10 cellular contexts compared by ENCODE assay signal in the genomic region with DNA sequence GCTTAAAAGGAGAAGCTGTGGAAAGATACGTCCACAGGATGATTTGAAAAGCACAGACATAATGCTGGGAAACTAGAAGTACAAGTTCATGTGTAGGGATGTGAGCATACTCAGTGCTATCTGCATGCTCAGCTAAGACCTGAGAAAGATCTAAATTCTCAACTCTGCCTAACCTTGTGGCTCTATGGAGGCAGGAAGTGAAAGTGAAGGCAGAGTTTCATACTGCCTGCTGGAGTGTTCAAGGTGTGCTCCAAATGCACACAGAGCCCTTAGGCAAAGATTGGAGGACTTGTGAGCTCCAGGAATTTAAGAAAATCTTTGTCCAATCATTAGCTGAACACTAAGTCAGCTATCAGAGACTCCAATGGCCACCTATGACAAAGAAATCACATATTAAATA.
A peak's percentile ranks its signal among the peaks of the same experiment; 100 is the strongest.
DNase-seq lines count a peak whose midpoint lies in the region; ATAC-seq and TF ChIP-seq lines count a peak whose summit lies in the region.
"Had no signal": no experiment of that assay in that cellular context is flagged by ENCODE, and none has a peak within 500 bp of the region (broad histone marks: within the 10 kb centered on the region; RNA-seq: fewer than 3 reads in every experiment).

No MANE protein-coding gene starts in this region.

- H3K9me3 Mint-ChIP-seq in activated B cell treated with CpG ODN at 0.5 μM for 24 hours, result peaks cover 10% of the 10 kb centered on the region

- H3K79me2 ChIP-seq in DOHH2 (ENCODE audit: control insufficient read depth, low read length), result no peaks in the 10 kb centered on the region

- peaks cover 8% of the 10 kb centered on the region for H3K9me3 ChIP-seq in DOHH2 (ENCODE audit: control insufficient read depth, insufficient read depth, low read length)

- CTCF ChIA-PET in activated B cell treated with CpG ODN at 0.5 μM for 24 hours (lab: Charles Lee), result interaction anchor here (0.7 to 2.0 kb wide), 10 partner anchors 13 to 542 kb away, joined by 3 to 10 read pairs (median 4); partner anchors contain the start of gene RNLS

- H4K20me1 ChIP-seq in DOHH2 (ENCODE audit: control insufficient read depth, insufficient read depth, low read depth, low read length), result no peaks in the 10 kb centered on the region

- peaks cover 15% of the 10 kb centered on the region for H3K36me3 ChIP-seq in DOHH2 (ENCODE audit: control insufficient read depth, low read length)
- H3K36me3 ChIP-seq: WERI-Rb-1 had no signal

- TF ChIP-seq CTCF in DOHH2 (IDR thresholded peaks at IDR 0.05; ENCODE audit: low read depth, low read length, poor library complexity, severe bottlenecking) (no peak), activated B cell treated with CpG ODN at 0.5 μM for 24 hours (IDR thresholded peaks at IDR 0.05) (no peak)

- peak overlapping the region; percentile 16; the same call in 1 of the 2 replicates for H3K27ac ChIP-seq in DOHH2 (ENCODE audit: low read depth, low read length)
- H3K27ac ChIP-seq: WERI-Rb-1 had no signal

- H3K36me3 Mint-ChIP-seq in activated B cell treated with CpG ODN at 0.5 μM for 24 hours (ENCODE audit: low read depth), result peaks cover 7% of the 10 kb centered on the region

- ATAC-seq in GM19438 (IDR thresholded peaks at IDR 0.05; ENCODE audit: low read depth, unreplicated experiment) (peak; percentile 79), HG03135 (IDR thresholded peaks at IDR 0.05; ENCODE audit: unreplicated experiment) (peak; percentile 72), activated B cell treated with CpG ODN at 0.5 μM for 24 hours (ENCODE audit: low read depth) (peak; percentile 89)
- ATAC-seq: K562 had no signal

- H3F3A ChIP-seq in DOHH2 (ENCODE audit: control insufficient read depth, insufficient read depth), result peaks cover 6% of the 10 kb centered on the region; the same call in 1 of the 2 replicates

- no peaks in the 10 kb centered on the region for H3K27me3 Mint-ChIP-seq in activated B cell treated with CpG ODN at 0.5 μM for 24 hours

- H3K4me3 ChIP-seq in DOHH2 (ENCODE audit: low read length), result peak overlapping the region; percentile 22
- H3K4me3 ChIP-seq: K562 had no signal

- H3K4me3 Mint-ChIP-seq in activated B cell treated with CpG ODN at 0.5 μM for 24 hours, result peak overlapping the region; percentile 13

- no peaks in the 10 kb centered on the region for H3K27me3 ChIP-seq in DOHH2 (ENCODE audit: control insufficient read depth, low read length)

- H3K27ac Mint-ChIP-seq in activated B cell treated with CpG ODN at 0.5 μM for 24 hours, result peak overlapping the region; percentile 20

- POLR2A ChIA-PET in activated B cell treated with CpG ODN at 0.5 μM for 24 hours (lab: Charles Lee), result interaction anchor here (0.6 to 1.3 kb wide), 4 partner anchors 271 to 529 kb away, joined by 4 to 14 read pairs (median 4); partner anchors contain the start of genes KLLN and PTEN

- no peak for DNase-seq in activated B cell treated with CpG ODN at 0.5 μM for 24 hours
- no peak for DNase-seq in Kasumi-1 (lab: John Stamatoyannopoulos, UW)
- DNase-seq in NCI-H2227 (lab: John Stamatoyannopoulos, UW; ENCODE audit: unreplicated experiment), result no peak
- no peak for DNase-seq in kidney glomerular epithelial cell (lab: John Stamatoyannopoulos, UW)
- DNase-seq in GDM1 (lab: John Stamatoyannopoulos, UW), result no peak
- DNase-seq: WERI-Rb-1 had no signal

- H3K9me2 ChIP-seq in DOHH2 (replicated peaks; ENCODE audit: control insufficient read depth, low read length), result no peaks in the 10 kb centered on the region

- H3K4me1 Mint-ChIP-seq in activated B cell treated with CpG ODN at 0.5 μM for 24 hours, result peaks cover 14% of the 10 kb centered on the region

- intact Hi-C loops in activated B cell treated with CpG ODN at 0.5 μM for 24 hours (cut with micrococcal nuclease), result no loop called here

- H3K4me1 ChIP-seq in DOHH2 (ENCODE audit: control insufficient read depth, low read length), result peaks cover 49% of the 10 kb centered on the region

- H3K4me2 ChIP-seq in DOHH2 (ENCODE audit: low read length), result peak overlapping the region; percentile 42
